ENCODE assay signal across 8 cellular contexts in genomic region chrX:49002091-49002935, GRCh38. TPM values are rescaled to one million over a fixed set of nuclear protein-coding genes. Genes with fewer than 3 reads are reported as not detected.
A peak's percentile ranks its signal among the peaks of the same experiment; 100 is the strongest.
DNase-seq lines count a peak whose midpoint lies in the region; ATAC-seq and TF ChIP-seq lines count a peak whose summit lies in the region.

TSS of gene GRIPAP1 (minus strand) at chrX:49002264. CDS start at chrX:49002229, 35 bp downstream.

- H3K27ac ChIP-seq in esophagus (ENCODE audit: low read depth in 2 of 2, low read length in 1 of 2): peak within 1 kb of the TSS; percentile 85 to 88
- peak within 1 kb of the TSS; percentile 51 for H3K27ac ChIP-seq in muscle layer of colon (ENCODE audit: low read depth, low read length)

- peak; percentile 80 for DNase-seq in DMS 273 treated with DMSO at 0.1 percent for 48 hours (lab: John Stamatoyannopoulos, UW)
- peak; percentile 81 for DNase-seq in activated T-cell treated with anti-CD3 and anti-CD28 coated beads, Interleukin-2, amount 50 U/mL, for 24 hours
- DNase-seq in stimulated activated CD8-positive, alpha-beta memory T cell treated with anti-CD3 and anti-CD28 coated beads, Interleukin-7, amount 100 ng/mL, for 24 hours (ENCODE audit: low read depth): peak; percentile 32

- H3K9me3 ChIP-seq in esophagus (ENCODE audit: control insufficient read depth in 2 of 2, insufficient read depth in 1 of 2, low read depth in 1 of 2, low read length in 1 of 2) (no peaks in the 10 kb centered on the region), muscle layer of colon (ENCODE audit: low read length) (no peaks in the 10 kb centered on the region)

- H3K36me3 ChIP-seq in esophagus (ENCODE audit: control insufficient read depth in 2 of 2, insufficient read depth in 2 of 2, low read length in 1 of 2) (peaks cover 0 to 6% of the 10 kb centered on the region in 2 donors), muscle layer of colon (ENCODE audit: insufficient read depth, low read length) (no peaks in the 10 kb centered on the region)

- H3K27me3 ChIP-seq in esophagus (ENCODE audit: control insufficient read depth in 1 of 2, insufficient read depth in 2 of 2, low read length in 2 of 2): no peaks in the 10 kb centered on the region
- H3K27me3 ChIP-seq in muscle layer of colon (ENCODE audit: control insufficient read depth in 1 of 2, insufficient read depth in 2 of 2, low read length in 2 of 2): peaks cover 0 to 5% of the 10 kb centered on the region in 2 donors

- TF ChIP-seq EP300 in Ishikawa (IDR thresholded peaks at IDR 0.05; ENCODE audit: borderline replicate concordance): peak; percentile 19; the same call in 1 of the 2 replicates

- ATAC-seq in GM21528 (IDR thresholded peaks at IDR 0.05; ENCODE audit: low FRiP score, unreplicated experiment): peak; percentile 86

- H3K27ac Mint-ChIP-seq in activated T-cell treated with anti-CD3 and anti-CD28 coated beads, Interleukin-2, amount 50 U/mL, for 24 hours: peak within 1 kb of the TSS; percentile 96

- H3K4me3 ChIP-seq in esophagus (ENCODE audit: low read depth in 1 of 2, low read length in 2 of 2) (peak within 1 kb of the TSS; percentile 72 to 75), muscle layer of colon (ENCODE audit: low read depth in 1 of 2, low read length in 2 of 2) (peak within 1 kb of the TSS; percentile 56 to 74)

- H3K9me3 Mint-ChIP-seq in activated T-cell treated with anti-CD3 and anti-CD28 coated beads, Interleukin-2, amount 50 U/mL, for 24 hours: no peaks in the 10 kb centered on the region

- no peak within 1 kb of the TSS for H3K9ac ChIP-seq in muscle layer of colon (ENCODE audit: low read length)

- H3K4me1 Mint-ChIP-seq in activated T-cell treated with anti-CD3 and anti-CD28 coated beads, Interleukin-2, amount 50 U/mL, for 24 hours (ENCODE audit: low read depth): peaks cover 31% of the 10 kb centered on the region

- peak within 1 kb of the TSS; percentile 96 for H3K4me3 Mint-ChIP-seq in activated T-cell treated with anti-CD3 and anti-CD28 coated beads, Interleukin-2, amount 50 U/mL, for 24 hours

- no peak for TF ChIP-seq RAD21 in Ishikawa (IDR thresholded peaks at IDR 0.05; ENCODE audit: low read depth)

- 1 to 23% methylated on average over 38 of the region's 38 CpGs for WGBS in esophagus, 2 donors

- peaks cover 28% of the 10 kb centered on the region for H3K36me3 Mint-ChIP-seq in activated T-cell treated with anti-CD3 and anti-CD28 coated beads, Interleukin-2, amount 50 U/mL, for 24 hours (ENCODE audit: low read depth)

- peaks cover 7% of the 10 kb centered on the region for H3K27me3 Mint-ChIP-seq in activated T-cell treated with anti-CD3 and anti-CD28 coated beads, Interleukin-2, amount 50 U/mL, for 24 hours

- H3K4me1 ChIP-seq in esophagus (ENCODE audit: control insufficient read depth in 2 of 2, insufficient read depth in 2 of 2, low read length in 1 of 2) (peaks cover 2 to 7% of the 10 kb centered on the region in 2 donors), muscle layer of colon (ENCODE audit: insufficient read depth, low read length) (peaks cover 8% of the 10 kb centered on the region)

TF ChIP-seq in Ishikawa, 13 proteins besides CTCF, POLR2A, EP300 and RAD21:
- TF ChIP-seq TAF1 (IDR thresholded peaks at IDR 0.05; ENCODE audit: low read depth) (peak; percentile 98), TCF12 (IDR thresholded peaks at IDR 0.05; ENCODE audit: low read depth) (peak; percentile 20; the same call in 1 of the 2 replicates), USF1 (IDR thresholded peaks at IDR 0.05) (no peak), YY1 (IDR thresholded peaks at IDR 0.05; ENCODE audit: low read depth) (peak; percentile 91)

TF ChIP-seq in PFSK-1, 5 proteins besides CTCF, POLR2A, EP300 and RAD21:
- TF ChIP-seq POLR2AphosphoS5 (IDR thresholded peaks at IDR 0.05; ENCODE audit: low read depth, low read length) (peak; percentile 68), SIN3A (IDR thresholded peaks at IDR 0.05; ENCODE audit: borderline replicate concordance, insufficient read depth, low read length) (no peak), FOXP2 (optimal IDR thresholded peaks at IDR 0.05; ENCODE audit: borderline replicate concordance, extremely low read depth, extremely low read length, insufficient read depth) (no peak), TAF1 (IDR thresholded peaks at IDR 0.05; ENCODE audit: borderline replicate concordance, insufficient read depth, low read length) (peak; percentile 93), REST (IDR thresholded peaks at IDR 0.05; ENCODE audit: insufficient read depth in 1 of 2, low read depth in 2 of 2, low read length in 2 of 2) (peak in 1 of 2 experiments; percentile 25; a peak in 1 of 4 replicates)

RNA-seq across cellular contexts. Expression of gene GRIPAP1, which starts in this region (rescaled TPM):
- 44.6 TPM for polyA plus RNA-seq in PFSK-1 (2012; ENCODE audit: insufficient read length, low read depth)
- polyA plus RNA-seq in esophagus: 10 to 100 TPM; 18.5 to 22.8 TPM

Comparison
In these comparisons a context has a peak if more than half of its experiments do, and no peak if none do; other contexts are left out.
1. Peak in every context shown above with its lines: DNase-seq, ATAC-seq, H3K4me3 ChIP-seq and H3K27ac ChIP-seq.